20 cellular contexts compared by ENCODE assay signal in the genomic region with DNA sequence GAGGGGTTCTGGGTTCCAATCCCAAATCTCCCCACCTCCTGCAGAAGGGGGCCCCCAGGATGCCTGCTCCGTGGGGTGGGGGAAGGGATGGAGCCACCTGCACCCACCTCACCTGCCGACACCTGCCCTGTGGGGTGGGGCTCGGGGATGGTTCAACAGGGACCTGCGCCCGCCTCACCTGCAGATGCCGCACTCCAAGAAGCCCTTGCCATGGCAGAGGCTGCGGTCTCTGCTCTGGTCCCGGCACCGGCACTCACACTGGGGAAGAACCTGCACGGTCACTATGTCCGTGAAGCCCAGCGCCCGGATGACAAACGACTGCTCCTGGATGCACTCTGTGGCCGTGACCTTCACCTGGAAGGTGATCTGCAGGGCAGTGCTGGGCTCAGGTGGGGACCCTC.
"Had no signal": no experiment of that assay in that cellular context is flagged by ENCODE, and none has a peak within 500 bp of the region (broad histone marks: within the 10 kb centered on the region; RNA-seq: fewer than 3 reads in every experiment).

No MANE protein-coding gene starts in this region.

- ATAC-seq: effector memory CD8-positive, alpha-beta T cell; left lobe of liver; pancreas; upper lobe of right lung had no signal

- FAIRE-seq: pancreas had no signal

- DNase-seq: activated CD4-positive, alpha-beta T cell treated with anti-CD3 and anti-CD28 coated beads for 1 hour; activated CD8-positive, alpha-beta memory T cell treated with anti-CD3 and anti-CD28 coated beads for 24 hours; activated CD8-positive, alpha-beta memory T cell treated with anti-CD3 and anti-CD28 coated beads, Interleukin-2, amount 50 U/mL, for 48 hours; activated effector memory CD4-positive, alpha-beta T cell treated with Interleukin-2 at 50 U/mL for 16 hours; activated naive CD4-positive, alpha-beta T cell treated with anti-CD3 and anti-CD28 coated beads, Interleukin-2, amount 50 U/mL, for 16 hours; activated T-cell treated with anti-CD3 and anti-CD28 coated beads, Interleukin-2, amount 50 U/mL, for 48 hours; cerebellar nuclear complex; dermis blood vessel endothelial cell; effector memory CD8-positive, alpha-beta T cell; esophagus squamous epithelium; hypothalamus; islet precursor cell; stimulated activated naive CD4-positive, alpha-beta T cell; SW 1271; T-helper 2 cell; upper lobe of right lung had no signal

- H3K27me3 Mint-ChIP-seq: effector memory CD8-positive, alpha-beta T cell had no signal

- H3K4me1 ChIP-seq: ascending aorta, pancreas, upper lobe of right lung had no signal

- H3K36me3 ChIP-seq: ascending aorta, esophagus squamous epithelium, pancreas had no signal

- H3K4me3 ChIP-seq: ascending aorta, esophagus squamous epithelium, pancreas, upper lobe of right lung had no signal

- H3K27me3 ChIP-seq: ascending aorta, pancreas, upper lobe of right lung had no signal

- H3K9me3 ChIP-seq: ascending aorta, esophagus squamous epithelium, pancreas, upper lobe of right lung had no signal

- H3K27ac ChIP-seq: ascending aorta, esophagus squamous epithelium, pancreas, upper lobe of right lung, VCaP had no signal

- H3K4me3 Mint-ChIP-seq: effector memory CD8-positive, alpha-beta T cell had no signal

- H3K9me3 Mint-ChIP-seq: effector memory CD8-positive, alpha-beta T cell had no signal
